ENCODE assay signal across 11 cellular contexts in the genomic region with DNA sequence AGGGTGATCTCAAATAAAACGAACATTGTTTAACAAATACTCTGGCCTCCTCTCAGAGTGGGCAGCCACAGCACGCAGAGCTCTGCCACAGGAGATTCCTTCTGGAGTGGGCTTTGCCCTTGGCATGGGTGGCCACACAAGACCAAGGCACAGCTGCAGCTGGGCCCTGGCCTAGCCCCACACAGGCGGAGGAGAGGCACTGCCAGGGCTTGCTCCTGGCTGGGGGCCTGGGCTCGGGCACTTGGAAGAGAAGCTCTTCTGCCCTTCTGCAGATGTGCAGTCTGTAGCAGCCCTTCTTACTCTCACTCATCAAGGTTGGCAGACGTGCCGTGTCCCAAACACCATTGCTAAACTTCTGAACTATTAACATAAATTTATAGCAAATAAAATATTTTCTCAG.
DNase-seq lines count a peak whose midpoint lies in the region; ATAC-seq and TF ChIP-seq lines count a peak whose summit lies in the region.
"Had no signal": no experiment of that assay in that cellular context is flagged by ENCODE, and none has a peak within 500 bp of the region (broad histone marks: within the 10 kb centered on the region; RNA-seq: fewer than 3 reads in every experiment).

No MANE protein-coding gene starts in this region.

- no peaks in the 10 kb centered on the region for H3K9me3 ChIP-seq in CD8-positive, alpha-beta memory T cell (ENCODE audit: low read length)
- H3K9me3 ChIP-seq in left ventricle myocardium inferior (replicated peaks) (no peaks in the 10 kb centered on the region), neural progenitor cell (ENCODE audit: low read depth) (no peaks in the 10 kb centered on the region)
- H3K9me3 ChIP-seq: pancreas had no signal

- peak overlapping the region; percentile 77 to 98 (median 90) for H3K27ac Mint-ChIP-seq in CD8-positive, alpha-beta memory T cell
- H3K27ac Mint-ChIP-seq in activated CD8-positive, alpha-beta T cell treated with anti-CD3 and anti-CD28 coated beads for 36 hours = peak overlapping the region; percentile 84
- peak overlapping the region; percentile 89 for H3K27ac Mint-ChIP-seq in stimulated activated effector memory CD8-positive, alpha-beta T cell treated with anti-CD3 and anti-CD28 coated beads, Interleukin-12 subunit alpha, Interleukin-12 subunit beta, amount 100 ng/mL, for 72 hours
- H3K27ac Mint-ChIP-seq in neural progenitor cell = no peak overlapping the region

- H3K4me3 Mint-ChIP-seq in CD8-positive, alpha-beta memory T cell = peak overlapping the region in 2 of 7 donors; percentile 65 to 71
- no peak overlapping the region for H3K4me3 Mint-ChIP-seq in activated CD8-positive, alpha-beta T cell treated with anti-CD3 and anti-CD28 coated beads for 36 hours
- H3K4me3 Mint-ChIP-seq in stimulated activated effector memory CD8-positive, alpha-beta T cell treated with anti-CD3 and anti-CD28 coated beads, Interleukin-12 subunit alpha, Interleukin-12 subunit beta, amount 100 ng/mL, for 72 hours = no peak overlapping the region
- H3K4me3 Mint-ChIP-seq in neural progenitor cell = no peak overlapping the region

- no peak overlapping the region for H2AFZ ChIP-seq in neural progenitor cell (replicated peaks)

- intact Hi-C loops in activated CD8-positive, alpha-beta T cell treated with anti-CD3 and anti-CD28 coated beads for 36 hours (cut with micrococcal nuclease) = loop anchor here (5.0 kb wide), 1 partner anchor 35 kb away; no protein-coding TSS in a partner anchor
- intact Hi-C loops in left ventricle myocardium inferior (cut with micrococcal nuclease) = no loop called here

- no peaks in the 10 kb centered on the region for H3K79me2 ChIP-seq in neural progenitor cell (ENCODE audit: low read depth)

- POLR2A ChIA-PET in CD8-positive, alpha-beta memory T cell (lab: Charles Lee) = no interaction called here
- POLR2A ChIA-PET in activated CD8-positive, alpha-beta T cell treated with anti-CD3 and anti-CD28 coated beads for 36 hours (lab: Charles Lee) = interaction anchor here (1.0 to 1.3 kb wide), 2 partner anchors 15 to 28 kb away, joined by 3 read pairs; no protein-coding TSS in a partner anchor

- no peaks in the 10 kb centered on the region for H3K9me3 Mint-ChIP-seq in CD8-positive, alpha-beta memory T cell
- no peaks in the 10 kb centered on the region for H3K9me3 Mint-ChIP-seq in activated CD8-positive, alpha-beta T cell treated with anti-CD3 and anti-CD28 coated beads for 36 hours
- H3K9me3 Mint-ChIP-seq in stimulated activated effector memory CD8-positive, alpha-beta T cell treated with anti-CD3 and anti-CD28 coated beads, Interleukin-12 subunit alpha, Interleukin-12 subunit beta, amount 100 ng/mL, for 72 hours = no peaks in the 10 kb centered on the region
- no peaks in the 10 kb centered on the region for H3K9me3 Mint-ChIP-seq in neural progenitor cell

- peaks cover 0 to 34% (median 19%) of the 10 kb centered on the region in 3 donors for H3K36me3 Mint-ChIP-seq in CD8-positive, alpha-beta memory T cell
- H3K36me3 Mint-ChIP-seq in activated CD8-positive, alpha-beta T cell treated with anti-CD3 and anti-CD28 coated beads for 36 hours (ENCODE audit: low read depth) = peaks cover 34% of the 10 kb centered on the region
- H3K36me3 Mint-ChIP-seq in stimulated activated effector memory CD8-positive, alpha-beta T cell treated with anti-CD3 and anti-CD28 coated beads, Interleukin-12 subunit alpha, Interleukin-12 subunit beta, amount 100 ng/mL, for 72 hours = peaks cover 21% of the 10 kb centered on the region
- H3K36me3 Mint-ChIP-seq in neural progenitor cell = peaks cover 9% of the 10 kb centered on the region

- no peaks in the 10 kb centered on the region for H3K27me3 Mint-ChIP-seq in CD8-positive, alpha-beta memory T cell
- H3K27me3 Mint-ChIP-seq in activated CD8-positive, alpha-beta T cell treated with anti-CD3 and anti-CD28 coated beads for 36 hours = no peaks in the 10 kb centered on the region
- H3K27me3 Mint-ChIP-seq in neural progenitor cell (ENCODE audit: insufficient read depth, low read depth) = peaks cover 2% of the 10 kb centered on the region

- CTCF ChIA-PET in CD8-positive, alpha-beta memory T cell (lab: Charles Lee) = interaction anchor here (1.4 kb wide), 1 partner anchor 9 kb away, joined by 3 read pairs; no protein-coding TSS in a partner anchor
- CTCF ChIA-PET in activated CD8-positive, alpha-beta T cell treated with anti-CD3 and anti-CD28 coated beads for 36 hours (lab: Charles Lee) = interaction anchor here (0.8 to 1.3 kb wide), 2 partner anchors 35 to 51 kb away, joined by 3 read pairs; no protein-coding TSS in a partner anchor

- ATAC-seq in activated CD8-positive, alpha-beta T cell treated with anti-CD3 and anti-CD28 coated beads for 36 hours = no peak
- no peak for ATAC-seq in stimulated activated effector memory CD8-positive, alpha-beta T cell treated with anti-CD3 and anti-CD28 coated beads, Interleukin-12 subunit alpha, Interleukin-12 subunit beta, amount 100 ng/mL, for 72 hours
- ATAC-seq in HG02759 (IDR thresholded peaks at IDR 0.05; ENCODE audit: unreplicated experiment) = no peak
- ATAC-seq: esophagus mucosa, pancreas had no signal

- no peak for DNase-seq in CD8-positive, alpha-beta memory T cell
- DNase-seq in activated CD8-positive, alpha-beta T cell treated with anti-CD3 and anti-CD28 coated beads for 36 hours = no peak
- DNase-seq in left ventricle myocardium inferior (no peak), neural progenitor cell (ENCODE audit: low spot score) (no peak), NCI-H1436 (lab: John Stamatoyannopoulos, UW) (no peak), NCI-H146 (lab: John Stamatoyannopoulos, UW) (no peak)
- DNase-seq in stimulated activated effector memory CD8-positive, alpha-beta T cell treated with anti-CD3 and anti-CD28 coated beads, Interleukin-12 subunit alpha, Interleukin-12 subunit beta, amount 100 ng/mL, for 72 hours (ENCODE audit: low spot score in 2 of 2) = no peak
- DNase-seq: NCI-H2107, pancreas had no signal

- no peaks in the 10 kb centered on the region for H3K27me3 ChIP-seq in CD8-positive, alpha-beta memory T cell (ENCODE audit: insufficient read depth, low read length, poor library complexity, severe bottlenecking)
- H3K27me3 ChIP-seq in left ventricle myocardium inferior (ENCODE audit: low read depth) (no peaks in the 10 kb centered on the region), neural progenitor cell (no peaks in the 10 kb centered on the region)
- H3K27me3 ChIP-seq: pancreas had no signal

- peaks cover 87% of the 10 kb centered on the region for H3K4me1 ChIP-seq in CD8-positive, alpha-beta memory T cell (ENCODE audit: insufficient read depth, low read length)
- H3K4me1 ChIP-seq in left ventricle myocardium inferior (peaks cover 69% of the 10 kb centered on the region), neural progenitor cell (peaks cover 5% of the 10 kb centered on the region)

- H4K20me1 ChIP-seq in neural progenitor cell (ENCODE audit: low read depth) = no peaks in the 10 kb centered on the region

- H3K4me1 Mint-ChIP-seq in CD8-positive, alpha-beta memory T cell = peaks cover 62 to 85% (median 72%) of the 10 kb centered on the region in 3 donors
- peaks cover 81% of the 10 kb centered on the region for H3K4me1 Mint-ChIP-seq in activated CD8-positive, alpha-beta T cell treated with anti-CD3 and anti-CD28 coated beads for 36 hours (ENCODE audit: low read depth)
- H3K4me1 Mint-ChIP-seq in stimulated activated effector memory CD8-positive, alpha-beta T cell treated with anti-CD3 and anti-CD28 coated beads, Interleukin-12 subunit alpha, Interleukin-12 subunit beta, amount 100 ng/mL, for 72 hours = peaks cover 67% of the 10 kb centered on the region
- peaks cover 16% of the 10 kb centered on the region for H3K4me1 Mint-ChIP-seq in neural progenitor cell

- TF ChIP-seq CTCF in activated CD8-positive, alpha-beta T cell treated with anti-CD3 and anti-CD28 coated beads for 36 hours (IDR thresholded peaks at IDR 0.05) = no peak
- TF ChIP-seq CTCF in left ventricle myocardium inferior (IDR thresholded peaks at IDR 0.05; ENCODE audit: borderline replicate concordance) (no peak), neural progenitor cell (IDR thresholded peaks at IDR 0.05) (no peak)

- H3K9ac ChIP-seq in neural progenitor cell = no peak overlapping the region

- no peaks in the 10 kb centered on the region for H3K36me3 ChIP-seq in CD8-positive, alpha-beta memory T cell (ENCODE audit: insufficient read depth, low read length)
- H3K36me3 ChIP-seq in left ventricle myocardium inferior = peaks cover 22% of the 10 kb centered on the region
- no peaks in the 10 kb centered on the region for H3K36me3 ChIP-seq in neural progenitor cell
- H3K36me3 ChIP-seq: pancreas had no signal

- H3K27ac ChIP-seq in CD8-positive, alpha-beta memory T cell (ENCODE audit: low read depth, low read length) = no peak overlapping the region
- H3K27ac ChIP-seq in left ventricle myocardium inferior (replicated peaks) (peak overlapping the region; percentile 79), neural progenitor cell (no peak overlapping the region)

- H3F3A ChIP-seq in neural progenitor cell (ENCODE audit: low read depth) = no peaks in the 10 kb centered on the region

- peak overlapping the region; percentile 14 for H3K4me3 ChIP-seq in CD8-positive, alpha-beta memory T cell (ENCODE audit: low read length)
- H3K4me3 ChIP-seq in left ventricle myocardium inferior (no peak overlapping the region), neural progenitor cell (no peak overlapping the region)
- H3K4me3 ChIP-seq: pancreas had no signal

- H3K4me2 ChIP-seq in neural progenitor cell = no peak overlapping the region
